In genomic region chr1:149288580-149288979, GRCh38 we compare ENCODE assay signal across 7 cellular contexts.
DNase-seq lines count a peak whose midpoint lies in the region; ATAC-seq, FAIRE-seq and TF ChIP-seq lines count a peak whose summit lies in the region.
"Not testable (repeated sequence)": the region's sequence is repeated elsewhere in the genome, so short reads cannot be mapped to it uniquely, and the experiment has no call there.

No MANE protein-coding gene starts in this region.

- H3K9me3 ChIP-seq in IMR-90 (ENCODE audit: control insufficient read depth, insufficient read depth, low read length); K562 (replicated peaks; ENCODE audit: control insufficient read depth, insufficient read depth, low read depth, low read length): not testable (repeated sequence)

- dilution Hi-C loops in IMR-90 (cut with HindIII; ENCODE audit: low sequenced_read_pairs, unreplicated experiment) = not testable (repeated sequence)

- peak; percentile 42 for ATAC-seq in IMR-90 (ENCODE audit: low read depth)
- peak; percentile 58 to 64 for ATAC-seq in activated CD4-positive, CD25-positive, alpha-beta regulatory T cell treated with anti-CD3 and anti-CD28 coated beads, Interleukin-2, amount 50 U/mL, for 24 hours
- peak; percentile 59 for ATAC-seq in activated CD8-positive, alpha-beta memory T cell treated with anti-CD3 and anti-CD28 coated beads, Interleukin-2, amount 10 ng/mL, durations not matched to agents 7 days and 5 days
- ATAC-seq in activated naive CD4-positive, alpha-beta T cell treated with anti-CD3 and anti-CD28 coated beads, Interleukin-2, amount 50 U/mL, for 72 hours = peak; percentile 51 to 83
- ATAC-seq in K562 = peak; percentile 43; the same call in 2 of the 3 replicates
- ATAC-seq in natural killer cell treated with Interleukin-12 subunit alpha and Interleukin-12 subunit beta and Interleukin-15 and Interleukin-18, amount 100 ng/mL, for 72 hours = peak; percentile 62 to 73
- peak; percentile 83 for ATAC-seq in stimulated activated effector memory CD8-positive, alpha-beta T cell treated with anti-CD3 and anti-CD28 coated beads, Interleukin-12 subunit alpha, Interleukin-12 subunit beta, amount 100 ng/mL, for 72 hours

- H4K5ac ChIP-seq in IMR-90 (ENCODE audit: low read depth, low read length) = not testable (repeated sequence)

- H3K27ac Mint-ChIP-seq in activated CD8-positive, alpha-beta memory T cell treated with anti-CD3 and anti-CD28 coated beads, Interleukin-2, amount 10 ng/mL, durations not matched to agents 7 days and 5 days; activated naive CD4-positive, alpha-beta T cell treated with anti-CD3 and anti-CD28 coated beads, Interleukin-2, amount 50 U/mL, for 72 hours; natural killer cell treated with Interleukin-12 subunit alpha and Interleukin-12 subunit beta and Interleukin-15 and Interleukin-18, amount 100 ng/mL, for 72 hours; stimulated activated effector memory CD8-positive, alpha-beta T cell treated with anti-CD3 and anti-CD28 coated beads, Interleukin-12 subunit alpha, Interleukin-12 subunit beta, amount 100 ng/mL, for 72 hours: not testable (repeated sequence)

- in situ Hi-C loops in IMR-90 (cut with MboI; ENCODE audit: low sequenced_read_pairs); K562 (cut with MboI): not testable (repeated sequence)

- not testable (repeated sequence) for H2AK5ac ChIP-seq in IMR-90 (ENCODE audit: low read depth, low read length)

- not testable (repeated sequence) for H3K27me3 ChIP-seq in IMR-90 (ENCODE audit: control insufficient read depth, insufficient read depth, low read length); K562 (ENCODE audit: control insufficient read depth in 2 of 2, insufficient read depth in 2 of 2, low read length in 2 of 2)

- H2BK15ac ChIP-seq in IMR-90 (ENCODE audit: low read depth, low read length) = not testable (repeated sequence)

- H3K23ac ChIP-seq in IMR-90 (ENCODE audit: low read depth, low read length) = not testable (repeated sequence)

- CTCF ChIA-PET in IMR-90 (lab: Yijun Ruan, JAX); activated CD8-positive, alpha-beta memory T cell treated with anti-CD3 and anti-CD28 coated beads, Interleukin-2, amount 10 ng/mL, durations not matched to agents 7 days and 5 days (lab: Charles Lee); K562 (lab: Yijun Ruan, JAX; ENCODE audit: low intra/inter-chr PET ratio): not testable (repeated sequence)

- not testable (repeated sequence) for FAIRE-seq in K562 (lab: Jason Lieb, UNC)

- H3K36me3 Mint-ChIP-seq in activated CD8-positive, alpha-beta memory T cell treated with anti-CD3 and anti-CD28 coated beads, Interleukin-2, amount 10 ng/mL, durations not matched to agents 7 days and 5 days; activated naive CD4-positive, alpha-beta T cell treated with anti-CD3 and anti-CD28 coated beads, Interleukin-2, amount 50 U/mL, for 72 hours; natural killer cell treated with Interleukin-12 subunit alpha and Interleukin-12 subunit beta and Interleukin-15 and Interleukin-18, amount 100 ng/mL, for 72 hours; stimulated activated effector memory CD8-positive, alpha-beta T cell treated with anti-CD3 and anti-CD28 coated beads, Interleukin-12 subunit alpha, Interleukin-12 subunit beta, amount 100 ng/mL, for 72 hours: not testable (repeated sequence)

- H4K8ac ChIP-seq in IMR-90 (ENCODE audit: low read depth in 2 of 2, low read length in 2 of 2) = not testable (repeated sequence)

- not testable (repeated sequence) for DNase-seq in IMR-90; activated CD8-positive, alpha-beta memory T cell treated with anti-CD3 and anti-CD28 coated beads, Interleukin-2, amount 10 ng/mL, durations not matched to agents 7 days and 5 days; activated naive CD4-positive, alpha-beta T cell treated with anti-CD3 and anti-CD28 coated beads, Interleukin-2, amount 50 U/mL, for 72 hours (ENCODE audit: low spot score in 2 of 2); K562 (ENCODE audit: extremely low read depth in 1 of 4, low spot score in 3 of 4); natural killer cell treated with Interleukin-12 subunit alpha and Interleukin-12 subunit beta and Interleukin-15 and Interleukin-18, amount 100 ng/mL, for 72 hours (ENCODE audit: low spot score); stimulated activated effector memory CD8-positive, alpha-beta T cell treated with anti-CD3 and anti-CD28 coated beads, Interleukin-12 subunit alpha, Interleukin-12 subunit beta, amount 100 ng/mL, for 72 hours (ENCODE audit: low spot score in 2 of 2)

- not testable (repeated sequence) for H3K56ac ChIP-seq in IMR-90 (ENCODE audit: extremely low read depth, insufficient read depth, low read length)

- not testable (repeated sequence) for H3K14ac ChIP-seq in IMR-90 (replicated peaks; ENCODE audit: low read depth, low read length)

- H3K79me2 ChIP-seq in K562 (ENCODE audit: control insufficient read depth, insufficient read depth, low read length) = not testable (repeated sequence)

- TF ChIP-seq CTCF in IMR-90 (conservative IDR thresholded peaks at IDR 0.05; ENCODE audit: low read depth, low read length); K562 (IDR thresholded peaks at IDR 0.05 in 2 of 3, conservative IDR thresholded peaks at IDR 0.05 in 1 of 3; ENCODE audit: insufficient read depth in 2 of 3, low read depth in 1 of 3, low read length in 3 of 3): not testable (repeated sequence)

- intact Hi-C loops in IMR-90 (cut with micrococcal nuclease); K562 (cut with micrococcal nuclease): not testable (repeated sequence)

- not testable (repeated sequence) for H2BK5ac ChIP-seq in IMR-90 (ENCODE audit: low read depth, low read length, poor library complexity, severe bottlenecking)

- POLR2A ChIA-PET in IMR-90 (lab: Charles Lee; ENCODE audit: unreplicated experiment); K562 (lab: Yijun Ruan, JAX): not testable (repeated sequence)

- not testable (repeated sequence) for H3K4ac ChIP-seq in IMR-90 (ENCODE audit: low read depth, low read length)

- not testable (repeated sequence) for H4K20me1 ChIP-seq in IMR-90 (ENCODE audit: insufficient read depth, low read length); K562 (replicated peaks; ENCODE audit: control insufficient read depth, insufficient read depth, low read length)

- not testable (repeated sequence) for TF ChIP-seq RAD21 in IMR-90 (IDR thresholded peaks at IDR 0.05; ENCODE audit: low read length); K562 (CRISPR knock-in tag; conservative IDR thresholded peaks at IDR 0.05 in 1 of 2, IDR thresholded peaks at IDR 0.05 in 1 of 2)

- BruUV-seq in IMR-90 (replicated peaks; lab: Mats Ljungman, UMichigan); K562 (replicated peaks; lab: Mats Ljungman, UMichigan): not testable (repeated sequence)

- not testable (repeated sequence) for H3K18ac ChIP-seq in IMR-90 (ENCODE audit: low read depth, low read length)

- TF ChIP-seq EP300 in K562 (IDR thresholded peaks at IDR 0.05; ENCODE audit: low read length) = not testable (repeated sequence)

- not testable (repeated sequence) for H3K36me3 ChIP-seq in IMR-90 (ENCODE audit: control insufficient read depth, insufficient read depth, low read length); K562 (ENCODE audit: control insufficient read depth, insufficient read depth, low read length)

- H2AFZ ChIP-seq in IMR-90 (replicated peaks; ENCODE audit: low read length, poor library complexity); K562 (ENCODE audit: low read depth, low read length): not testable (repeated sequence)

- not testable (repeated sequence) for H3K4me2 ChIP-seq in IMR-90 (ENCODE audit: low read depth, low read length); K562 (ENCODE audit: insufficient read depth, low read length)

- H3K27me3 Mint-ChIP-seq in activated CD8-positive, alpha-beta memory T cell treated with anti-CD3 and anti-CD28 coated beads, Interleukin-2, amount 10 ng/mL, durations not matched to agents 7 days and 5 days; natural killer cell treated with Interleukin-12 subunit alpha and Interleukin-12 subunit beta and Interleukin-15 and Interleukin-18, amount 100 ng/mL, for 72 hours: not testable (repeated sequence)

- H3K9ac ChIP-seq in IMR-90 (ENCODE audit: low read depth, low read length); K562 (ENCODE audit: insufficient read depth in 1 of 2, low read depth in 2 of 2, low read length in 2 of 2): not testable (repeated sequence)

- not testable (repeated sequence) for TF ChIP-seq POLR2A in IMR-90 (IDR thresholded peaks at IDR 0.05; ENCODE audit: low read depth, low read length); K562 (conservative IDR thresholded peaks at IDR 0.05)

- not testable (repeated sequence) for H3K4me3 ChIP-seq in IMR-90 (ENCODE audit: insufficient read depth, low read depth, low read length); K562

- not testable (repeated sequence) for H3K4me1 ChIP-seq in IMR-90 (ENCODE audit: control insufficient read depth, insufficient read depth, low read length); K562 (replicated peaks in 1 of 2; ENCODE audit: control insufficient read depth in 2 of 2, insufficient read depth in 2 of 2, low read length in 2 of 2)

- H3K9me3 Mint-ChIP-seq in activated CD8-positive, alpha-beta memory T cell treated with anti-CD3 and anti-CD28 coated beads, Interleukin-2, amount 10 ng/mL, durations not matched to agents 7 days and 5 days (ENCODE audit: low read depth); activated naive CD4-positive, alpha-beta T cell treated with anti-CD3 and anti-CD28 coated beads, Interleukin-2, amount 50 U/mL, for 72 hours; natural killer cell treated with Interleukin-12 subunit alpha and Interleukin-12 subunit beta and Interleukin-15 and Interleukin-18, amount 100 ng/mL, for 72 hours; stimulated activated effector memory CD8-positive, alpha-beta T cell treated with anti-CD3 and anti-CD28 coated beads, Interleukin-12 subunit alpha, Interleukin-12 subunit beta, amount 100 ng/mL, for 72 hours: not testable (repeated sequence)

- no CpG with 5 or more reads among the region's 1 CpG for WGBS in IMR-90 (ENCODE audit: extremely low coverage in 2 of 2, insufficient read length in 1 of 2), 2 experiments
- 25% methylated on average over 1 of the region's 1 CpG for WGBS in K562 (ENCODE audit: insufficient coverage, low coverage, missing lambda C conversion rate)

- not testable (repeated sequence) for H2BK20ac ChIP-seq in IMR-90 (ENCODE audit: low read depth, low read length)

- not testable (repeated sequence) for H2AK9ac ChIP-seq in IMR-90 (replicated peaks; ENCODE audit: low read depth, low read length, poor library complexity)

- H2BK120ac ChIP-seq in IMR-90 (ENCODE audit: low read depth, low read length) = not testable (repeated sequence)

- H3K4me3 Mint-ChIP-seq in activated CD8-positive, alpha-beta memory T cell treated with anti-CD3 and anti-CD28 coated beads, Interleukin-2, amount 10 ng/mL, durations not matched to agents 7 days and 5 days; natural killer cell treated with Interleukin-12 subunit alpha and Interleukin-12 subunit beta and Interleukin-15 and Interleukin-18, amount 100 ng/mL, for 72 hours; stimulated activated effector memory CD8-positive, alpha-beta T cell treated with anti-CD3 and anti-CD28 coated beads, Interleukin-12 subunit alpha, Interleukin-12 subunit beta, amount 100 ng/mL, for 72 hours: not testable (repeated sequence)

- not testable (repeated sequence) for H3K79me1 ChIP-seq in IMR-90 (ENCODE audit: low read depth in 1 of 2, low read length in 2 of 2)

- H3K9me1 ChIP-seq in IMR-90 (ENCODE audit: insufficient read depth, low read length); K562 (ENCODE audit: control insufficient read depth, insufficient read depth, low read length): not testable (repeated sequence)

- H4K91ac ChIP-seq in IMR-90 (ENCODE audit: insufficient read depth, low read depth, low read length) = not testable (repeated sequence)

- H3K4me1 Mint-ChIP-seq in activated CD8-positive, alpha-beta memory T cell treated with anti-CD3 and anti-CD28 coated beads, Interleukin-2, amount 10 ng/mL, durations not matched to agents 7 days and 5 days; natural killer cell treated with Interleukin-12 subunit alpha and Interleukin-12 subunit beta and Interleukin-15 and Interleukin-18, amount 100 ng/mL, for 72 hours (ENCODE audit: low read depth in 2 of 2); stimulated activated effector memory CD8-positive, alpha-beta T cell treated with anti-CD3 and anti-CD28 coated beads, Interleukin-12 subunit alpha, Interleukin-12 subunit beta, amount 100 ng/mL, for 72 hours: not testable (repeated sequence)

- H3K27ac ChIP-seq in IMR-90 (ENCODE audit: insufficient read depth, low read length); K562 (ENCODE audit: extremely low read depth, low read depth, low read length): not testable (repeated sequence)
